ENCODE assay signal across 9 cellular contexts in the genomic region with DNA sequence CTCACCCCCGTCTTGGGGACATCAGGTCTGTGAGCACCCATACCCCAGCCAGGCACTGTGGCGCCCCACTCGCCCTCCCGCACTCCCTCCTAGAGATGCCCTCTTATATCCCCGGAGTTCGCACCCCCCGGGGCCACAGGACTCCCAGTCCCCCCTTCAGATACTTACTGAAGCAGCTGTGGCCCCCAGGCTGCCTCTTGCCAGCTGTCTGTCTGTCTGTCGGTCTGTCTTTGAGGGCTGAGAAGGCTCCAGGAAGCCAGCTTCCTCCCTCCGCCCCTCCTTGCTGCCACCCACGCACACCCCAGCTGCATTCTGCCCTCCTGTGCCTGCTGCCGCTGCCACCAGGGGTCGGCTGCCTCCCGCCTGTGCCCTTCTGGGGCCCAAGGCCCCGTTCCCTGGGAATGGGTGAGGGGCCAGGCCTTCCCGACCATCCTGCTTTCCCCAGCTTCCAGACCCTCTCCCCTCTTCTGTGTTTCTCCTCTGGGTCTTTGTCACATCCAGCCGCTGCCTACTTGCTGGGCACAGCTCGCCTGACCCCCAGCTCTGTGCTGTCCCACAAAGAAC. TPM values are rescaled to one million over a fixed set of nuclear protein-coding genes. Genes with fewer than 3 reads are reported as not detected.
DNase-seq lines count a peak whose midpoint lies in the region; ATAC-seq and TF ChIP-seq lines count a peak whose summit lies in the region.
"Had no signal": no experiment of that assay in that cellular context is flagged by ENCODE, and none has a peak within 500 bp of the region (broad histone marks: within the 10 kb centered on the region; RNA-seq: fewer than 3 reads in every experiment).

TSS of gene PTPN7 (minus strand) at position 226 of the 564 bp plus-strand sequence. CDS start 1,200 bp downstream, outside the sequence.

- DNase-seq in COLO829 (ENCODE audit: low spot score): peak; percentile 58
- peak; percentile 90 for DNase-seq in RPMI8226
- peak; percentile 74 for DNase-seq in activated effector memory CD4-positive, alpha-beta T cell treated with Interleukin-2 at 50 U/mL for 16 hours
- no peak for DNase-seq in suprapubic skin (ENCODE audit: low spot score in 2 of 2)
- DNase-seq in NCI-H345 (lab: John Stamatoyannopoulos, UW): no peak
- no peak for DNase-seq in HAP-1 (ENCODE audit: low spot score in 2 of 2)

- H3K36me3 ChIP-seq in mucosa of stomach (ENCODE audit: control insufficient read depth, insufficient read depth, low read length) (no peaks in the 10 kb centered on the region), suprapubic skin (no peaks in the 10 kb centered on the region), HAP-1 (replicated peaks) (no peaks in the 10 kb centered on the region)

- peak; percentile 48 for ATAC-seq in GM21786 (IDR thresholded peaks at IDR 0.05; ENCODE audit: unreplicated experiment)

- H3K9me3 ChIP-seq in mucosa of stomach (ENCODE audit: control insufficient read depth, low read length): no peaks in the 10 kb centered on the region
- H3K9me3 ChIP-seq in suprapubic skin: no peaks in the 10 kb centered on the region
- H3K9me3 ChIP-seq in HAP-1: no peaks in the 10 kb centered on the region

- H3K27me3 ChIP-seq in mucosa of stomach (ENCODE audit: control insufficient read depth, insufficient read depth, low read length) (peaks cover 4% of the 10 kb centered on the region), suprapubic skin (no peaks in the 10 kb centered on the region), HAP-1 (ENCODE audit: low read depth) (no peaks in the 10 kb centered on the region)

- in situ Hi-C loops in HAP-1 (cut with MboI; ENCODE audit: low sequenced_read_pairs): no loop called here

- TF ChIP-seq CTCF in suprapubic skin (IDR thresholded peaks at IDR 0.05): no peak

- TF ChIP-seq EP300 in suprapubic skin (IDR thresholded peaks at IDR 0.05): no peak

- H3K4me3 ChIP-seq in mucosa of stomach (ENCODE audit: low read length): no peak within 1 kb of the TSS
- H3K4me3 ChIP-seq in suprapubic skin: peak within 1 kb of the TSS; percentile 29
- no peak within 1 kb of the TSS for H3K4me3 ChIP-seq in HAP-1

- no peak for TF ChIP-seq POLR2A in suprapubic skin (IDR thresholded peaks at IDR 0.05)

- H3K9ac ChIP-seq in mucosa of stomach (ENCODE audit: low read length): peak within 1 kb of the TSS; percentile 64

- peaks cover 4% of the 10 kb centered on the region for H3K4me1 ChIP-seq in mucosa of stomach (ENCODE audit: control insufficient read depth, insufficient read depth, low read length)
- H3K4me1 ChIP-seq in suprapubic skin: peaks cover 1% of the 10 kb centered on the region
- H3K4me1 ChIP-seq in HAP-1: no peaks in the 10 kb centered on the region

- 67% methylated on average over 15 of the region's 17 CpGs for WGBS in suprapubic skin

- peak within 1 kb of the TSS; percentile 25 for H3K27ac ChIP-seq in suprapubic skin

RNA-seq across cellular contexts. Expression of gene PTPN7, which starts in this region (rescaled TPM):
- total RNA-seq in suprapubic skin: 1 to 10 TPM in 1 of 4 donors, under 1 TPM in 2, not detected in 1; 0.42 to 2.7 (median 0.60) TPM
- total RNA-seq: fibroblast of villous mesenchyme had no signal

Comparison
In these comparisons a context has a peak if more than half of its experiments do, and no peak if none do; other contexts are left out.
1. DNase-seq: peak in COLO829 (single experiment), RPMI8226 (single experiment) and activated effector memory CD4-positive, alpha-beta T cell treated with Interleukin-2 at 50 U/mL for 16 hours (single experiment); none in suprapubic skin (0 of 2), NCI-H345 (single experiment) and HAP-1 (0 of 2).